Comparison of ENCODE assay signal across 12 cellular contexts in genomic region chr18:58668897-58669296, GRCh38. TPM values are rescaled to one million over a fixed set of nuclear protein-coding genes. Genes with fewer than 3 reads are reported as not detected.
DNase-seq lines count a peak whose midpoint lies in the region; ATAC-seq, FAIRE-seq and TF ChIP-seq lines count a peak whose summit lies in the region.
"Had no signal": no experiment of that assay in that cellular context is flagged by ENCODE, and none has a peak within 500 bp of the region (broad histone marks: within the 10 kb centered on the region; RNA-seq: fewer than 3 reads in every experiment).

No MANE protein-coding gene starts in this region.

- H3K4me3 ChIP-seq in A549: no peak overlapping the region
- H3K4me3 ChIP-seq in choroid plexus epithelial cell (ENCODE audit: low read depth, low read length): no peak overlapping the region
- no peak overlapping the region for H3K4me3 ChIP-seq in endodermal cell (ENCODE audit: low read length)

- H3K27me3 ChIP-seq in endodermal cell (ENCODE audit: control insufficient read depth, insufficient read depth, low read length, poor library complexity, severe bottlenecking): peaks cover 5% of the 10 kb centered on the region

- H3K27me3 Mint-ChIP-seq in endodermal cell (ENCODE audit: insufficient read depth): peaks cover 9% of the 10 kb centered on the region
- H3K27me3 Mint-ChIP-seq: B cell had no signal

- FAIRE-seq in A549 (lab: Jason Lieb, UNC): no peak

- no peak for TF ChIP-seq POLR2A in A549 (IDR thresholded peaks at IDR 0.05; ENCODE audit: low read length)

- H3K9me3 Mint-ChIP-seq in endodermal cell: no peaks in the 10 kb centered on the region

- peak overlapping the region; percentile 76 to 85; a peak in 4 of 6 replicates for H3K27ac ChIP-seq in A549
- H3K27ac ChIP-seq in endodermal cell (ENCODE audit: low read depth, low read length): no peak overlapping the region

- H3K9me3 ChIP-seq in A549 (no peaks in the 10 kb centered on the region), endodermal cell (ENCODE audit: control insufficient read depth, low read length) (no peaks in the 10 kb centered on the region)

- no peak overlapping the region for H3K4me3 Mint-ChIP-seq in endodermal cell

- no peak overlapping the region for H3K27ac Mint-ChIP-seq in endodermal cell

- no peak for TF ChIP-seq EP300 in A549 (IDR thresholded peaks at IDR 0.05)

- H3K4me1 ChIP-seq in A549: peaks cover 66% of the 10 kb centered on the region
- no peaks in the 10 kb centered on the region for H3K4me1 ChIP-seq in endodermal cell (ENCODE audit: control insufficient read depth, insufficient read depth, low read length)

- H3K4me1 Mint-ChIP-seq in endodermal cell: peaks cover 10% of the 10 kb centered on the region

- TF ChIP-seq CTCF in A549 (IDR thresholded peaks at IDR 0.05) (no peak), choroid plexus epithelial cell (conservative IDR thresholded peaks at IDR 0.05; ENCODE audit: low read depth, low read length) (no peak), endodermal cell (conservative IDR thresholded peaks at IDR 0.05) (no peak)

- CTCF ChIA-PET in A549 (lab: Yijun Ruan, JAX): interaction anchor here (2.4 kb wide), 1 partner anchor 139 kb away, joined by 8 read pairs; no protein-coding TSS in a partner anchor

- no peaks in the 10 kb centered on the region for H3K36me3 Mint-ChIP-seq in endodermal cell (ENCODE audit: low read depth)

- POLR2A ChIA-PET in A549 (lab: Yijun Ruan, JAX): no interaction called here

- ATAC-seq in A549: no peak
- ATAC-seq in GM18498 (IDR thresholded peaks at IDR 0.05; ENCODE audit: unreplicated experiment): no peak
- ATAC-seq: left cardiac atrium had no signal

- H3K4me2 ChIP-seq in A549: peak overlapping the region; percentile 94

- H3K9ac ChIP-seq in endodermal cell (ENCODE audit: extremely low read depth, low read length, poor library complexity, severe bottlenecking): no peak overlapping the region

- DNase-seq in A549 (ENCODE audit: low read depth in 1 of 2, low spot score in 1 of 2) (no peak), ELR (ENCODE audit: low read depth) (peak; percentile 95), OCI-M1 (lab: John Stamatoyannopoulos, UW) (peak; percentile 30), choroid plexus epithelial cell (ENCODE audit: low read depth) (peak; percentile 44), T1000 (lab: John Stamatoyannopoulos, UW) (no peak), endodermal cell (no peak)
- DNase-seq in stimulated activated naive CD4-positive, alpha-beta T cell (lab: John Stamatoyannopoulos, UW): no peak
- DNase-seq: left cardiac atrium, NCI-H1930 had no signal

- no peak for TF ChIP-seq RAD21 in A549 (conservative IDR thresholded peaks at IDR 0.05 in 1 of 2, IDR thresholded peaks at IDR 0.05 in 1 of 2)

- WGBS in A549 (ENCODE audit: missing lambda C conversion rate): 67% methylated on average over 3 of the region's 3 CpGs
- WGBS in endodermal cell (ENCODE audit: insufficient coverage in 1 of 2, insufficient read length in 1 of 2), 2 experiments: 90 to 95% methylated on average over 2 to 3 of the region's 3 CpGs

- no peaks in the 10 kb centered on the region for H3K36me3 ChIP-seq in endodermal cell (ENCODE audit: control insufficient read depth, insufficient read depth, low read length)

TF ChIP-seq in A549, 52 proteins besides CTCF, POLR2A, EP300 and RAD21:
- TF ChIP-seq NPAS2 (CRISPR knock-in tag; IDR thresholded peaks at IDR 0.05; ENCODE audit: borderline replicate concordance) (no peak), BHLHE40 (IDR thresholded peaks at IDR 0.05; ENCODE audit: low read depth, low read length) (no peak), ZNF302 (CRISPR knock-in tag; IDR thresholded peaks at IDR 0.05) (no peak), TFCP2L1 (CRISPR knock-in tag; IDR thresholded peaks at IDR 0.05) (no peak), REST (IDR thresholded peaks at IDR 0.05) (no peak), MAX (IDR thresholded peaks at IDR 0.05) (no peak), SMC3 (IDR thresholded peaks at IDR 0.05) (no peak), CHD4 (IDR thresholded peaks at IDR 0.05; ENCODE audit: borderline replicate concordance) (no peak), E2F6 (IDR thresholded peaks at IDR 0.05; ENCODE audit: borderline replicate concordance, low read depth) (no peak), HOXA7 (CRISPR knock-in tag; IDR thresholded peaks at IDR 0.05) (no peak), HOXB5 (CRISPR knock-in tag; IDR thresholded peaks at IDR 0.05) (no peak), EHF (CRISPR knock-in tag; IDR thresholded peaks at IDR 0.05) (no peak)

RNA-seq across cellular contexts. Expression of gene MALT1, which starts 2.4 kb away (rescaled TPM):
- polyA plus RNA-seq in A549 (2011; rRNA removed): 30.0 and 30.7 TPM in 2 replicates
- 5.9 and 6.5 TPM in 2 replicates for polyA plus RNA-seq in A549 (2012; cell fraction: cytosol; rRNA removed)
- polyA plus RNA-seq in A549 (2012; cell fraction: nucleus; rRNA removed): 3.8 and 5.5 TPM in 2 replicates
- 28.0 to 34.0 TPM (median 33.3 TPM) in 3 replicates for polyA plus RNA-seq in A549 (2017; fragmentation: RNase III; extraction: RNeasy Plus Mini Kit Qiagen cat#74134 plus additional on column Dnase treatment)
- 17.7 and 20.4 TPM in 2 replicates for polyA minus RNA-seq in A549 (2011; rRNA and poly(A)+ RNA removed)
- 10 to 100 TPM; 14.0 to 22.1 TPM for total RNA-seq in endodermal cell
- 20.9 TPM for polyA plus RNA-seq in endodermal cell (2013, experiment 1 of 2)
- 20.2 TPM for polyA plus RNA-seq in endodermal cell (2013, experiment 2 of 2)

RNA-seq across cellular contexts. Expression of gene ALPK2, which starts 40.0 kb away (rescaled TPM):
- polyA plus RNA-seq in A549 (2011; rRNA removed): 19.2 and 22.0 TPM in 2 replicates
- 3.9 and 4.3 TPM in 2 replicates for polyA plus RNA-seq in A549 (2012; cell fraction: cytosol; rRNA removed)
- 9.3 and 15.0 TPM in 2 replicates for polyA plus RNA-seq in A549 (2012; cell fraction: nucleus; rRNA removed)
- 39.0 to 43.8 TPM (median 41.2 TPM) in 3 replicates for polyA plus RNA-seq in A549 (2017; fragmentation: RNase III; extraction: RNeasy Plus Mini Kit Qiagen cat#74134 plus additional on column Dnase treatment)
- polyA minus RNA-seq in A549 (2011; rRNA and poly(A)+ RNA removed): 25.5 and 25.8 TPM in 2 replicates
- total RNA-seq in endodermal cell: 1 to 10 TPM; 1.6 to 4.2 TPM
- 7.4 TPM for polyA plus RNA-seq in endodermal cell (2013, experiment 1 of 2)
- polyA plus RNA-seq in endodermal cell (2013, experiment 2 of 2): 7.8 TPM
- polyA plus RNA-seq: neural cell had no signal

Comparison
In these comparisons a context has a peak if more than half of its experiments do, and no peak if none do; other contexts are left out.
1. DNase-seq: peak in ELR (single experiment), OCI-M1 (single experiment) and choroid plexus epithelial cell (single experiment); none in A549 (0 of 2), T1000 (single experiment), endodermal cell (single experiment) and stimulated activated naive CD4-positive, alpha-beta T cell (0 of 6).